In the genomic region with DNA sequence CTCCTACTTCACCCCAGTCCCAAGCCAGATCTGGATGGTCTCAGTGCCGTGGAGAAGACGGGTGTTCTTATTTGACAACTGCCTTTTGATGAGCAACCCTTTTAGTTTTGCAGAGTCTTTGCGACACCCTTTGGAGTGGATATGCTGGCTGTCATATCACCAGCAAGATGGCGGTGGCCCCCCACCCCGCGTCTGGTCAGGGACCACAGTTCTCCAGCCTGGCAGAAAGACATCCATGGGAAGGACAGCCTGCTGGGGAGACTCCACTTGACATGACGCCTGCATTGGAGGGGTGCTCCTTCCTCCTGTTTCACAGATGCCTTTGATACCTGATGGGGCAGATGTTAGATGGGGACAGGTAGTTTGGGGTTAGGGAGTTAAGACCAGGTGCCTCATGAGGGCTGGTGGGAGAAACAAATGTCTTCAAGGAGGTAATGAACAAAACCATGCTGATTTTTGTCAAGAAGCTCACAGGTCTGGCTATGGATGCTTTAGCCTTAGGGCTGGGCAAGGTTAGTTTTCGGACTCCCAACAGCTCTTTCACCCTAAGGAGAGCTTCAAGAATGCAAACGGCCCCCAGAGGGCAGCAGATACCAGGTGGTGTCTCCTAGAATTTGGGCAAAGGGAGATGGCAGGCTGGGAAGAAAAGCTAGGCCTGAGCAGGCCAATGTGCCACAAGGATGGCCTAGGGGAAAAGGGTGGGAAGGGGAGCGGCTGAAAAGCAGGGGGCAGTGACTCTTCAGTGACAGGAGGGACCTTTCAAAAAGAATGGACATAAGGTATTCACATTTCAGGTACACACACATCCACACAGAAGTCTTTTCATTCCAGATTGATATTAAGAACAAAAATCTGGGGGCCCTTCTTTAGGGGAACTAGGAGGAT, we compare ENCODE assay signal across 8 cellular contexts.
A peak's percentile ranks its signal among the peaks of the same experiment; 100 is the strongest.
DNase-seq lines count a peak whose midpoint lies in the region; ATAC-seq, FAIRE-seq and TF ChIP-seq lines count a peak whose summit lies in the region.

No MANE protein-coding gene starts in this region.

- H2AK5ac ChIP-seq in H1 (ENCODE audit: low read depth, low read length): no peak overlapping the region

- no peak overlapping the region for H2BK12ac ChIP-seq in H1 (ENCODE audit: low read depth, low read length)

- no peaks in the 10 kb centered on the region; a peak in 3 of 8 replicates for H3K36me3 ChIP-seq in H1 (ENCODE audit: control insufficient read depth in 2 of 4, insufficient read depth in 4 of 4, low read length in 3 of 4)

- no peak overlapping the region for H3K18ac ChIP-seq in H1 (ENCODE audit: extremely low read depth, low read length)

- POLR2A ChIA-PET in H1 (lab: Charles Lee; ENCODE audit: partially characterized antibody): no interaction called here

- H3K9ac ChIP-seq in H1 (replicated peaks in 1 of 4; ENCODE audit: extremely low read depth in 1 of 4, low read depth in 3 of 4, low read length in 3 of 4): no peak overlapping the region

- no peak overlapping the region for H2BK15ac ChIP-seq in H1 (ENCODE audit: low read length)

- TF ChIP-seq EP300 in H1 (IDR thresholded peaks at IDR 0.05; ENCODE audit: borderline replicate concordance in 1 of 2, low read depth in 2 of 2, low read length in 2 of 2): no peak

- no peak overlapping the region for H3K4me3 Mint-ChIP-seq in natural killer cell

- no peak overlapping the region for H3K14ac ChIP-seq in H1 (ENCODE audit: insufficient read length)

- H3K27me3 ChIP-seq in H1 (replicated peaks in 1 of 4; ENCODE audit: control insufficient read depth in 3 of 4, extremely low read depth in 1 of 4, insufficient read depth in 3 of 4, low read length in 3 of 4): no peaks in the 10 kb centered on the region

- peak; percentile 73 to 82 for TF ChIP-seq RAD21 in H1 (IDR thresholded peaks at IDR 0.05 in 1 of 2, conservative IDR thresholded peaks at IDR 0.05 in 1 of 2; ENCODE audit: low read depth in 2 of 2, low read length in 2 of 2)

- no peaks in the 10 kb centered on the region for H4K20me1 ChIP-seq in H1 (replicated peaks in 1 of 2; ENCODE audit: control insufficient read depth in 1 of 2, insufficient read depth in 2 of 2, low read length in 2 of 2)

- no peaks in the 10 kb centered on the region for H3K79me1 ChIP-seq in H1 (ENCODE audit: low read depth, low read length)

- no peaks in the 10 kb centered on the region for H3K27me3 Mint-ChIP-seq in natural killer cell (ENCODE audit: low read depth in 2 of 2)

- in situ Hi-C loops in Caki2 (cut with HindIII; ENCODE audit: low pct_unique_long_range_greater_than_20kb, low sequenced_read_pairs): no loop called here

- no peak overlapping the region for H4K5ac ChIP-seq in H1 (ENCODE audit: insufficient read length, low read depth, low read length)

- H3K27ac ChIP-seq in H1 (ENCODE audit: low read depth, low read length): no peak overlapping the region

- H3K27ac Mint-ChIP-seq in natural killer cell: peak overlapping the region in 1 of 2 donors; percentile 66

- no peak overlapping the region for H2BK20ac ChIP-seq in H1 (ENCODE audit: low read length)

- H3K9me3 ChIP-seq in H1 (ENCODE audit: insufficient read depth in 2 of 2, low read depth in 1 of 2, low read length in 1 of 2): no peaks in the 10 kb centered on the region

- intact Hi-C loops in natural killer cell (cut with micrococcal nuclease): loop anchor here (1.0 kb wide), 1 partner anchor 384 kb away; no protein-coding TSS in a partner anchor

- H3K4me2 ChIP-seq in H1 (ENCODE audit: insufficient read depth in 1 of 2, low read depth in 2 of 2, low read length in 2 of 2): no peak overlapping the region

- H3K4me1 ChIP-seq in H1 (replicated peaks in 1 of 4; ENCODE audit: control insufficient read depth in 3 of 4, insufficient read depth in 4 of 4, low read length in 3 of 4): peaks cover 0 to 11% (median 5%) of the 10 kb centered on the region in 4 experiments; a peak in 5 of 7 replicates

- H3K36me3 Mint-ChIP-seq in natural killer cell: peaks cover 29% of the 10 kb centered on the region

- CTCF ChIA-PET in H1 (lab: Charles Lee; ENCODE audit: partially characterized antibody): interaction anchor here (0.6 to 8.5 kb wide), 54 partner anchors 8 to 678 kb away, joined by 3 to 111 read pairs (median 4); no protein-coding TSS in a partner anchor

- ATAC-seq in natural killer cell (peak in 2 of 3 donors; percentile 36 to 44), GM21619 (IDR thresholded peaks at IDR 0.05; ENCODE audit: unreplicated experiment) (no peak)

- DNase-seq in Caki2 (ENCODE audit: low read depth) (peak; percentile 18), HUDEP-2 (lab: John Stamatoyannopoulos, UW; ENCODE audit: unreplicated experiment in 76 of 76) (peak in 44 of 76 experiments; percentile 5 to 55 (median 28)), UCSD-AML1 (lab: John Stamatoyannopoulos, UW; ENCODE audit: unreplicated experiment) (peak; percentile 46), H1 (ENCODE audit: low read depth in 1 of 2, low spot score in 2 of 2) (peak in 1 of 2 experiments; percentile 74), natural killer cell (no peak), LoVo (ENCODE audit: low spot score) (no peak), cortex of kidney (lab: John Stamatoyannopoulos, UW) (no peak)

- no peak overlapping the region for H2BK5ac ChIP-seq in H1 (ENCODE audit: low read depth, low read length)

- H3K23ac ChIP-seq in H1 (ENCODE audit: insufficient read length): no peak overlapping the region

- FAIRE-seq in H1 (lab: Jason Lieb, UNC): no peak

- no peak overlapping the region for H2BK120ac ChIP-seq in H1 (replicated peaks; ENCODE audit: low read depth, low read length)

- H3K79me2 ChIP-seq in H1 (ENCODE audit: control insufficient read depth in 1 of 2, insufficient read depth in 2 of 2, low read length in 2 of 2): no peaks in the 10 kb centered on the region

- no peaks in the 10 kb centered on the region for H3K23me2 ChIP-seq in H1 (ENCODE audit: low read depth, low read length)

- H3K4ac ChIP-seq in H1 (replicated peaks; ENCODE audit: insufficient read length, low read depth, low read length): no peak overlapping the region

- H4K8ac ChIP-seq in H1 (ENCODE audit: extremely low read depth, insufficient read depth, low read length): no peak overlapping the region

- WGBS in H1 (ENCODE audit: extremely low coverage in 1 of 2, insufficient coverage in 1 of 2, insufficient read length in 1 of 2, insufficient replicate concordance in 2 of 2, low coverage in 1 of 2, low lambda C conversion rate in 2 of 2, missing lambda C conversion rate in 1 of 2), 2 experiments: 87% methylated on average over 10 of the region's 10 CpGs; no CpG with 5 or more reads in 1 of the 2 experiments

- H3K9me3 Mint-ChIP-seq in natural killer cell: no peaks in the 10 kb centered on the region

- peaks cover 0 to 15% of the 10 kb centered on the region in 2 donors for H3K4me1 Mint-ChIP-seq in natural killer cell

- no peak overlapping the region for H2AFZ ChIP-seq in H1 (ENCODE audit: low read length)

- no peak overlapping the region for H4K91ac ChIP-seq in H1 (replicated peaks; ENCODE audit: insufficient read length, low read length)

- TF ChIP-seq CTCF in H1 (IDR thresholded peaks at IDR 0.05; ENCODE audit: control extremely low read depth in 1 of 3, insufficient read depth in 1 of 3, low read depth in 1 of 3, low read length in 3 of 3): peak; percentile 45 to 76 (median 66)
- TF ChIP-seq CTCF in natural killer cell (IDR thresholded peaks at IDR 0.05): peak; percentile 34

- TF ChIP-seq POLR2A in H1 (IDR thresholded peaks at IDR 0.05; ENCODE audit: control extremely low read depth in 1 of 2, low read depth in 2 of 2, low read length in 2 of 2): no peak

- no peak overlapping the region for H3K4me3 ChIP-seq in H1 (ENCODE audit: extremely low read depth in 1 of 4, insufficient read depth in 2 of 4, low read depth in 3 of 4, low read length in 4 of 4)

- no peak overlapping the region for H3K56ac ChIP-seq in H1 (replicated peaks; ENCODE audit: insufficient read length, low read depth, low read length)

TF ChIP-seq in H1, 55 proteins besides CTCF, POLR2A, EP300 and RAD21:
- TF ChIP-seq, protein P1, sequence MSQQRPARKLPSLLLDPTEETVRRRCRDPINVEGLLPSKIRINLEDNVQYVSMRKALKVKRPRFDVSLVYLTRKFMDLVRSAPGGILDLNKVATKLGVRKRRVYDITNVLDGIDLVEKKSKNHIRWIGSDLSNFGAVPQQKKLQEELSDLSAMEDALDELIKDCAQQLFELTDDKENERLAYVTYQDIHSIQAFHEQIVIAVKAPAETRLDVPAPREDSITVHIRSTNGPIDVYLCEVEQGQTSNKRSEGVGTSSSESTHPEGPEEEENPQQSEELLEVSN (IDR thresholded peaks at IDR 0.05): 0 out of 2 replicates have a peak, but pooled peaks have one; percentile 13
- TF ChIP-seq TEAD4 (IDR thresholded peaks at IDR 0.05; ENCODE audit: low read depth, low read length): no peak
- TF ChIP-seq FOSL1 (IDR thresholded peaks at IDR 0.05; ENCODE audit: insufficient read depth, low read depth, low read length): no peak
TF ChIP-seq in H1: peak in this region for 1.

Comparison
In these comparisons a context has a peak if more than half of its experiments do, and no peak if none do; other contexts are left out.
1. DNase-seq: peak in Caki2 (single experiment), HUDEP-2 (44 of 76) and UCSD-AML1 (single experiment); none in natural killer cell (single experiment), LoVo (single experiment) and cortex of kidney (single experiment).